9 cellular contexts compared by ENCODE assay signal in the genomic region with DNA sequence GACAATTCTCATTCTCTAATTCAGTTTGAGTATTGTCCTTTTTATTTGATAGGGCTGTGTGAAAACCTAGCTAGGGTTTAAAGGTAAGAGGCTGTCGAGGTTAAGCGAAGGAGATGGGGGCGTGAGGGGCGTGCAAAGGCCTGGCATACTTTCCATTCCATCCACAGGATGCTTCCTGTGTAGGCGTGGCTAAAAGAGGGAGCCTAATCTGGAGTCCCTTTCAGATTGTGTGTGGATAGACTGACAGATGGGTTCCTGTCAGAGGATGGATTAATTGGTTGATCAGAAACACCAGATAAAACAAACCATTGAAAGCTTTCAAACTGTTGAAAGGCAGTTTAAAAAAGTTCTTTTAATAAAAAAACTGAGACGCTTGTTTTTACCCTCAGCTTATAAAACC. TPM values are rescaled to one million over a fixed set of nuclear protein-coding genes. Genes with fewer than 3 reads are reported as not detected.
DNase-seq lines count a peak whose midpoint lies in the region; ATAC-seq, FAIRE-seq and TF ChIP-seq lines count a peak whose summit lies in the region.
"Had no signal": no experiment of that assay in that cellular context is flagged by ENCODE, and none has a peak within 500 bp of the region (broad histone marks: within the 10 kb centered on the region; RNA-seq: fewer than 3 reads in every experiment).

No MANE protein-coding gene starts in this region.

- H3K36me3 ChIP-seq in A673 (ENCODE audit: insufficient read depth, low read length, poor library complexity, severe bottlenecking): no peaks in the 10 kb centered on the region

- H3K27ac ChIP-seq in A673 (ENCODE audit: low read depth, low read length, poor library complexity, severe bottlenecking): peak overlapping the region; percentile 68

- TF ChIP-seq POLR2A in NB4 (IDR thresholded peaks at IDR 0.05; ENCODE audit: extremely low read depth, insufficient read length): no peak

- no peaks in the 10 kb centered on the region for H3K9me3 ChIP-seq in A673 (ENCODE audit: low read depth, low read length, poor library complexity, severe bottlenecking)

- no peak for FAIRE-seq in HTR-8/SVneo (lab: Jason Lieb, UNC)

- peak; percentile 72 for DNase-seq in A673 (ENCODE audit: low spot score)
- DNase-seq in NB4 (ENCODE audit: low read depth): no peak
- DNase-seq in choroid plexus epithelial cell (ENCODE audit: low read depth): peak; percentile 38
- DNase-seq in naive B cell: no peak
- no peak for DNase-seq in HTR-8/SVneo (ENCODE audit: insufficient read length, low spot score)
- DNase-seq in GM03348 (ENCODE audit: low spot score): no peak
- DNase-seq: DND-41 had no signal

- ATAC-seq in naive B cell (ENCODE audit: low read depth in 2 of 2) (no peak), HG03135 (IDR thresholded peaks at IDR 0.05; ENCODE audit: unreplicated experiment) (no peak), GM19452 (IDR thresholded peaks at IDR 0.05; ENCODE audit: unreplicated experiment) (no peak)

- H3K9me3 Mint-ChIP-seq in naive B cell: peaks cover 0 to 4% (median 0%) of the 10 kb centered on the region in 7 donors

- CTCF ChIA-PET in A673 (lab: Charles Lee): no interaction called here

- H3K4me1 ChIP-seq in A673 (ENCODE audit: insufficient read depth, low read length, poor library complexity, severe bottlenecking): peaks cover 15% of the 10 kb centered on the region

- TF ChIP-seq CTCF in A673 (conservative IDR thresholded peaks at IDR 0.05; ENCODE audit: low read depth, low read length) (no peak), NB4 (IDR thresholded peaks at IDR 0.05; ENCODE audit: low read depth, low read length) (no peak), choroid plexus epithelial cell (conservative IDR thresholded peaks at IDR 0.05; ENCODE audit: low read depth, low read length) (no peak)

- intact Hi-C loops in A673 (cut with micrococcal nuclease; ENCODE audit: unreplicated experiment): loop anchor here (5.0 kb wide), 2 partner anchors 100 to 120 kb away; no protein-coding TSS in a partner anchor

- BruUV-seq in A673 (replicated peaks; lab: Mats Ljungman, UMichigan): no TSS peak

- peaks cover 0 to 8% (median 0%) of the 10 kb centered on the region in 3 donors for H3K27me3 Mint-ChIP-seq in naive B cell

- no peaks in the 10 kb centered on the region for H3K27me3 ChIP-seq in A673 (replicated peaks; ENCODE audit: insufficient read depth, low read depth, low read length, poor library complexity)

- peaks cover 34 to 38% (median 37%) of the 10 kb centered on the region in 3 donors for H3K4me1 Mint-ChIP-seq in naive B cell

- peak overlapping the region; percentile 98 to 99 (median 99) for H3K27ac Mint-ChIP-seq in naive B cell

- no peaks in the 10 kb centered on the region for H3K36me3 Mint-ChIP-seq in naive B cell

- H3K4me3 ChIP-seq in A673 (ENCODE audit: low read depth, low read length, poor library complexity, severe bottlenecking) (no peak overlapping the region), NB4 (ENCODE audit: low read depth, low read length) (peak overlapping the region; percentile 72), choroid plexus epithelial cell (ENCODE audit: low read depth, low read length) (no peak overlapping the region)

- peak overlapping the region in 7 of 8 donors; percentile 61 to 100 (median 95) for H3K4me3 Mint-ChIP-seq in naive B cell

- POLR2A ChIA-PET in A673 (lab: Charles Lee; ENCODE audit: low non-redundant PET): no interaction called here

RNA-seq across cellular contexts. Expression of gene ELL2, which starts 1.1 kb away (rescaled TPM):
- 7.5 and 12.0 TPM in 2 replicates for total RNA-seq in A673 (2021)
- polyA plus RNA-seq in naive B cell (ENCODE audit: low read depth in 6 of 6): 10 to 100 TPM in 1 of 6 donors, 1 to 10 TPM in 5; 6.3 to 10.1 (median 8.3) TPM

Comparison
In these comparisons a context has a peak if more than half of its experiments do, and no peak if none do; other contexts are left out.
1. DNase-seq: peak in A673 (single experiment) and choroid plexus epithelial cell (single experiment); none in NB4 (single experiment), naive B cell (single experiment), HTR-8/SVneo (single experiment) and GM03348 (single experiment).